ENCODE assay signal across 31 cellular contexts in genomic region chr7:10472115-10472514, GRCh38.
"Had no signal": no experiment of that assay in that cellular context is flagged by ENCODE, and none has a peak within 500 bp of the region (broad histone marks: within the 10 kb centered on the region; RNA-seq: fewer than 3 reads in every experiment).

No MANE protein-coding gene starts in this region.

- H3K4me3 ChIP-seq: adrenal gland, body of pancreas, breast epithelium had no signal

- DNase-seq: activated B cell treated with CpG ODN at 0.5 μM for 24 hours; activated CD4-positive, alpha-beta memory T cell treated with anti-CD3 and anti-CD28 coated beads for 36 hours; activated CD4-positive, alpha-beta T cell treated with anti-CD3 and anti-CD28 coated beads for 4 hours; activated CD4-positive, alpha-beta T cell treated with anti-CD3 and anti-CD28 coated beads, Interleukin-2, amount 10 ng/mL, durations not matched to agents 24 days and 14 days; activated CD4-positive, alpha-beta T cell treated with anti-CD3 and anti-CD28 coated beads, Interleukin-2, amount 50 U/mL, for 1 hour; activated CD4-positive, alpha-beta T cell treated with anti-CD3 and anti-CD28 coated beads, Interleukin-2, amount 50 U/mL, for 4 hours; activated CD4-positive, CD25-positive, alpha-beta regulatory T cell treated with anti-CD3 and anti-CD28 coated beads, Interleukin-2, amount 50 U/mL, for 72 hours; activated CD8-positive, alpha-beta memory T cell treated with anti-CD3 and anti-CD28 coated beads, Interleukin-2, amount 50 U/mL, for 4 hours; activated CD8-positive, alpha-beta T cell treated with anti-CD3 and anti-CD28 coated beads for 36 hours; activated effector memory CD4-positive, alpha-beta T cell treated with anti-CD3 and anti-CD28 coated beads, Interleukin-2, amount 50 U/mL, for 16 hours; activated gamma-delta T cell treated with Interleukin-2 at 50 U/mL for 16 hours; activated naive CD4-positive, alpha-beta T cell; activated naive CD4-positive, alpha-beta T cell treated with anti-CD3 and anti-CD28 coated beads for 36 hours; activated naive CD4-positive, alpha-beta T cell treated with anti-CD3 and anti-CD28 coated beads, Interleukin-2, amount 50 U/mL, for 16 hours; activated naive CD8-positive, alpha-beta T cell treated with anti-CD3 and anti-CD28 coated beads for 36 hours; activated T-cell treated with anti-CD3 and anti-CD28 coated beads for 4 hours; activated T-cell treated with anti-CD3 and anti-CD28 coated beads, Interleukin-2, amount 50 U/mL, for 1 hour; activated T-cell treated with anti-CD3 and anti-CD28 coated beads, Interleukin-2, amount 50 U/mL, for 4 hours; activated T-cell treated with anti-CD3 and anti-CD28 coated beads, Interleukin-2, amount 50 U/mL, for 72 hours; adrenal gland; amniotic stem cell; aorta; body of pancreas; brain microvascular endothelial cell; central memory CD4-positive, alpha-beta T cell; T-helper 2 cell; T-helper 9 cell had no signal

- H3K27me3 ChIP-seq: adrenal gland, body of pancreas, brain microvascular endothelial cell, breast epithelium had no signal

- H3K36me3 ChIP-seq: adrenal gland, brain microvascular endothelial cell, breast epithelium had no signal

- ATAC-seq: activated CD8-positive, alpha-beta T cell treated with anti-CD3 and anti-CD28 coated beads for 36 hours; activated naive CD4-positive, alpha-beta T cell treated with anti-CD3 and anti-CD28 coated beads, Interleukin-2, amount 50 U/mL, for 72 hours; activated T-cell treated with anti-CD3 and anti-CD28 coated beads, Interleukin-2, amount 50 U/mL, for 4 hours; activated T-cell treated with anti-CD3 and anti-CD28 coated beads, Interleukin-2, amount 50 U/mL, for 72 hours; activated T-helper 17 cell treated with anti-CD3 and anti-CD28 coated beads, Interleukin-2, amount 50 U/mL, for 72 hours; body of pancreas had no signal

- H3K27ac ChIP-seq: adrenal gland, body of pancreas, brain microvascular endothelial cell, breast epithelium, VCaP had no signal

- H3K9me3 ChIP-seq: adrenal gland, body of pancreas, breast epithelium had no signal
